8 cellular contexts compared by ENCODE assay signal in the genomic region with DNA sequence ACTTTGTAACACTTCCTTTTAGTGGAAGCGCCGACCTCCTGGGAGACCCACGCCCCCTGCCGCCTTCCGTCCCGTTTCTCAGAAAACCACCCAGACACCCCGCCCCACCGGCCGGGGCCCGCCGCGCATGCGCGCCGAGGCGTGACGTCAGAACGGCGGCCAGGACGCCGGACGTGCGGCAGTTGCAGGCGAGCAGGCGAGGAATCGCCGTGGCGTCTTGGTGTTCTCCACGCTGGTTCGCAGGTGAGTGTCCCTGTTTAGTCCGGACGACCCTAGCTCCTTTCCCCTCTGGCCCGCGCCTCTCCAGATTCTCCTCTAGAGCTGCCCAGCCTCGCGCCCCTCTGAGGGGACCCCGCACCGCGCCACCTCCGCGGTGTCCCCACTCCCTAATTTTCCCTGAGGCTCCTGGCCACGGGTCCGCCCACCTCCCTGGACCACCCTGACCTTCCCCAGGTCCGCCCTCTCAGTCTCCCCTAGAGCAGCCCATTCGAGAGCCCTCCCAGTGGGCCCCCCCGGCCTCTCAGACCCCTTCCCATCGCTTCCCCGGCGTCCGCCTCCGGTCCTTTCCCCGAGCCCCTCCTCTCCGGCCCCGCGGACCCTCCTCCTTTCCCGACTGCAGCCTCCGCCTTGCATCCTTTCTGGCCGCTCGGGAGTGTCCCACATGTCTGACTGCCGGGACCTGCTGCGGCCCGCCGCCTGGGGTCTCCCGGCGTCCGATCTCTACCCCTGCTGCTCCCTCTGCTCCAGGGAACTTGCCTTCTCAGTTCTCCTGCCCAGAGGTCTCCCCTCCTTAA. TPM values are rescaled to one million over a fixed set of nuclear protein-coding genes. Genes with fewer than 3 reads are reported as not detected.
DNase-seq lines count a peak whose midpoint lies in the region; ATAC-seq and TF ChIP-seq lines count a peak whose summit lies in the region.

A gene with protein sequence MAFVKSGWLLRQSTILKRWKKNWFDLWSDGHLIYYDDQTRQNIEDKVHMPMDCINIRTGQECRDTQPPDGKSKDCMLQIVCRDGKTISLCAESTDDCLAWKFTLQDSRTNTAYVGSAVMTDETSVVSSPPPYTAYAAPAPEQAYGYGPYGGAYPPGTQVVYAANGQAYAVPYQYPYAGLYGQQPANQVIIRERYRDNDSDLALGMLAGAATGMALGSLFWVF (plus strand): TSS at position 181 of the 794 bp plus-strand sequence. CDS start 15,606 bp downstream, outside the sequence.

- no peaks in the 10 kb centered on the region for H3K27me3 Mint-ChIP-seq in natural killer cell treated with Interleukin-12 subunit alpha and Interleukin-12 subunit beta and Interleukin-15 and Interleukin-18, amount 100 ng/mL, for 72 hours

- DNase-seq in DMS79 (lab: John Stamatoyannopoulos, UW) (peak; percentile 69), HuH-7.5 (ENCODE audit: low spot score) (peak; percentile 80), RPMI8226 (peak; percentile 92), fibroblast of mammary gland (ENCODE audit: low read depth) (peak; percentile 83)
- DNase-seq in activated T-helper 1 cell treated with anti-CD3 and anti-CD28 coated beads, Interleukin-2, amount 50 U/mL, for 16 hours (ENCODE audit: low read depth in 1 of 2, low spot score in 1 of 2): peak; percentile 84 to 90
- DNase-seq in natural killer cell treated with Interleukin-12 subunit alpha and Interleukin-12 subunit beta and Interleukin-15 and Interleukin-18, amount 100 ng/mL, for 72 hours (ENCODE audit: low spot score): peak; percentile 94
- peak; percentile 96 for DNase-seq in stimulated activated naive CD8-positive, alpha-beta T cell treated with anti-CD3 and anti-CD28 coated beads, Interleukin-15, Interleukin-2, amounts not matched to agents 100 U/mL and 50 U/mL, for 24 hours

- TF ChIP-seq CTCF in fibroblast of mammary gland (conservative IDR thresholded peaks at IDR 0.05; ENCODE audit: control insufficient read depth, insufficient read depth, low read depth, low read length): no peak

- H3K27ac Mint-ChIP-seq in natural killer cell treated with Interleukin-12 subunit alpha and Interleukin-12 subunit beta and Interleukin-15 and Interleukin-18, amount 100 ng/mL, for 72 hours: peak within 1 kb of the TSS; percentile 92 to 93

- peak within 1 kb of the TSS; percentile 89 for H3K4me3 ChIP-seq in fibroblast of mammary gland (ENCODE audit: control insufficient read depth, low read depth, low read length)

- peaks cover 7% of the 10 kb centered on the region for H3K36me3 Mint-ChIP-seq in natural killer cell treated with Interleukin-12 subunit alpha and Interleukin-12 subunit beta and Interleukin-15 and Interleukin-18, amount 100 ng/mL, for 72 hours

- peaks cover 28 to 35% of the 10 kb centered on the region in 2 donors for H3K4me1 Mint-ChIP-seq in natural killer cell treated with Interleukin-12 subunit alpha and Interleukin-12 subunit beta and Interleukin-15 and Interleukin-18, amount 100 ng/mL, for 72 hours (ENCODE audit: low read depth in 2 of 2)

- peak within 1 kb of the TSS; percentile 97 for H3K4me3 Mint-ChIP-seq in natural killer cell treated with Interleukin-12 subunit alpha and Interleukin-12 subunit beta and Interleukin-15 and Interleukin-18, amount 100 ng/mL, for 72 hours

- no peaks in the 10 kb centered on the region for H3K9me3 Mint-ChIP-seq in natural killer cell treated with Interleukin-12 subunit alpha and Interleukin-12 subunit beta and Interleukin-15 and Interleukin-18, amount 100 ng/mL, for 72 hours

- ATAC-seq in GM21526 (IDR thresholded peaks at IDR 0.05; ENCODE audit: low FRiP score, unreplicated experiment): peak; percentile 67
- ATAC-seq in natural killer cell treated with Interleukin-12 subunit alpha and Interleukin-12 subunit beta and Interleukin-15 and Interleukin-18, amount 100 ng/mL, for 72 hours: peak; percentile 90 to 95
- peak; percentile 79 for ATAC-seq in stimulated activated naive CD8-positive, alpha-beta T cell treated with anti-CD3 and anti-CD28 coated beads, Interleukin-15, Interleukin-2, amounts not matched to agents 100 U/mL and 50 U/mL, for 24 hours

RNA-seq across cellular contexts. Expression of the gene that starts here (rescaled TPM):
- total RNA-seq in natural killer cell treated with Interleukin-12 subunit alpha and Interleukin-12 subunit beta and Interleukin-15 and Interleukin-18, amount 100 ng/mL, for 72 hours: 10 to 100 TPM; 58.9 to 61.8 TPM

Comparison
In these comparisons a context has a peak if more than half of its experiments do, and no peak if none do; other contexts are left out.
1. Peak in every context shown above with its lines: DNase-seq, ATAC-seq and H3K4me3 ChIP-seq.